Comparison of ENCODE assay signal across 1 cellular context in the genomic region with DNA sequence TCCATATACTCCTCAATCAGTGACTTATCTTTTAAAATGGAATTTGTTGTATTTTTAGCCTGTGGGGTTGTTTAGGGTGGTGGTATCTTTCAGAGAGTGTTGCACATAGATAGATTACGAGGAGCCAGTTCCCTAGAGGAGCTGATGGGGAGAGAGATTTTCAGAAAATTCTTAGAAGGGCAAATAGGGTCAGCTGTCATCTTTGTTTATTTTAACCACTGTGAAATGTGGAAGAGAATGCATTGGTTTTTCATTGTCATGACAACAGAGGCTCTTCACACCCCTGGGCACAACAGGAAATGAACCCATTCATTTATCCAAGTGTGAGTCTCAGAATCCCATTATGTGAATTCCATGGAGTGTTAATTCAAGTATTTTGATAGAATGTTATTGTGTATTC.
A peak's percentile ranks its signal among the peaks of the same experiment; 100 is the strongest.
TF ChIP-seq lines count a peak whose summit lies in the region.

No MANE protein-coding gene starts in this region.

TF ChIP-seq in HepG2, 621 proteins besides CTCF, POLR2A, EP300 and RAD21 (continued from another document):
- TF ChIP-seq SRF (IDR thresholded peaks at IDR 0.05; ENCODE audit: low read depth, low read length): no peak
- peak; percentile 60 for TF ChIP-seq BCL6 (CRISPR knock-in tag; IDR thresholded peaks at IDR 0.05)
- no peak for TF ChIP-seq KLF15 (CRISPR knock-in tag; IDR thresholded peaks at IDR 0.05; ENCODE audit: borderline replicate concordance)
- TF ChIP-seq SOX5 (CRISPR knock-in tag; IDR thresholded peaks at IDR 0.05; ENCODE audit: borderline replicate concordance): peak; percentile 32; the same call in 1 of the 2 replicates
- TF ChIP-seq, protein P1, sequence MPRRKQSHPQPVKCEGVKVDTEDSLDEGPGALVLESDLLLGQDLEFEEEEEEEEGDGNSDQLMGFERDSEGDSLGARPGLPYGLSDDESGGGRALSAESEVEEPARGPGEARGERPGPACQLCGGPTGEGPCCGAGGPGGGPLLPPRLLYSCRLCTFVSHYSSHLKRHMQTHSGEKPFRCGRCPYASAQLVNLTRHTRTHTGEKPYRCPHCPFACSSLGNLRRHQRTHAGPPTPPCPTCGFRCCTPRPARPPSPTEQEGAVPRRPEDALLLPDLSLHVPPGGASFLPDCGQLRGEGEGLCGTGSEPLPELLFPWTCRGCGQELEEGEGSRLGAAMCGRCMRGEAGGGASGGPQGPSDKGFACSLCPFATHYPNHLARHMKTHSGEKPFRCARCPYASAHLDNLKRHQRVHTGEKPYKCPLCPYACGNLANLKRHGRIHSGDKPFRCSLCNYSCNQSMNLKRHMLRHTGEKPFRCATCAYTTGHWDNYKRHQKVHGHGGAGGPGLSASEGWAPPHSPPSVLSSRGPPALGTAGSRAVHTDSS (CRISPR knock-in tag; conservative IDR thresholded peaks at IDR 0.05): no peak
- TF ChIP-seq HBP1 (CRISPR knock-in tag; IDR thresholded peaks at IDR 0.05; ENCODE audit: low read depth): no peak
- no peak for TF ChIP-seq ZMAT3 (CRISPR knock-in tag; conservative IDR thresholded peaks at IDR 0.05)
- no peak for TF ChIP-seq SOX13 (IDR thresholded peaks at IDR 0.05)
- TF ChIP-seq SOX13 (CRISPR knock-in tag; conservative IDR thresholded peaks at IDR 0.05 in 1 of 2, IDR thresholded peaks at IDR 0.05 in 1 of 2): peak in 1 of 2 experiments; percentile 25; a peak in 1 of 4 replicates
- no peak for TF ChIP-seq ZFP62 (CRISPR knock-in tag; IDR thresholded peaks at IDR 0.05)
- peak; percentile 51; the same call in 1 of the 2 replicates for TF ChIP-seq RFX3 (CRISPR knock-in tag; IDR thresholded peaks at IDR 0.05)
- TF ChIP-seq KLF9 (CRISPR knock-in tag; IDR thresholded peaks at IDR 0.05; ENCODE audit: low read depth): no peak
